8 cellular contexts compared by ENCODE assay signal in genomic region chr12:124837958-124838803, GRCh38. TPM values are rescaled to one million over a fixed set of nuclear protein-coding genes. Genes with fewer than 3 reads are reported as not detected.
DNase-seq lines count a peak whose midpoint lies in the region; ATAC-seq and TF ChIP-seq lines count a peak whose summit lies in the region.

No MANE protein-coding gene starts in this region.

- TF ChIP-seq CTCF in brain (conservative IDR thresholded peaks at IDR 0.05): no peak
- TF ChIP-seq CTCF in tibial artery (IDR thresholded peaks at IDR 0.05): no peak

- no peak overlapping the region for H3K4me3 ChIP-seq in tibial artery

- no peak for ATAC-seq in stimulated activated effector memory CD8-positive, alpha-beta T cell treated with anti-CD3 and anti-CD28 coated beads, Interleukin-12 subunit alpha, Interleukin-12 subunit beta, amount 100 ng/mL, for 72 hours

- peaks cover 9% of the 10 kb centered on the region for H3K36me3 Mint-ChIP-seq in brain
- no peaks in the 10 kb centered on the region for H3K36me3 Mint-ChIP-seq in stimulated activated effector memory CD8-positive, alpha-beta T cell treated with anti-CD3 and anti-CD28 coated beads, Interleukin-12 subunit alpha, Interleukin-12 subunit beta, amount 100 ng/mL, for 72 hours

- no peaks in the 10 kb centered on the region for H3K9me3 ChIP-seq in tibial artery

- H3K9me3 Mint-ChIP-seq in brain: peaks cover 0 to 6% (median 0%) of the 10 kb centered on the region in 5 experiments
- H3K9me3 Mint-ChIP-seq in stimulated activated effector memory CD8-positive, alpha-beta T cell treated with anti-CD3 and anti-CD28 coated beads, Interleukin-12 subunit alpha, Interleukin-12 subunit beta, amount 100 ng/mL, for 72 hours: no peaks in the 10 kb centered on the region

- peaks cover 0 to 15% (median 7%) of the 10 kb centered on the region in 4 donors for H3K4me1 ChIP-seq in tibial artery

- peak overlapping the region in 1 of 5 experiments; percentile 47 for H3K4me3 Mint-ChIP-seq in brain
- no peak overlapping the region for H3K4me3 Mint-ChIP-seq in stimulated activated effector memory CD8-positive, alpha-beta T cell treated with anti-CD3 and anti-CD28 coated beads, Interleukin-12 subunit alpha, Interleukin-12 subunit beta, amount 100 ng/mL, for 72 hours

- intact Hi-C loops in tibial artery (cut with DNase I; ENCODE audit: low total_unique reads): no loop called here

- no peaks in the 10 kb centered on the region for H3K27me3 ChIP-seq in tibial artery

- peaks cover 6% of the 10 kb centered on the region for H3K27me3 Mint-ChIP-seq in brain

- no peak overlapping the region for H3K27ac ChIP-seq in tibial artery

- peak overlapping the region; percentile 76 to 95 (median 91) for H3K27ac Mint-ChIP-seq in brain
- no peak overlapping the region for H3K27ac Mint-ChIP-seq in stimulated activated effector memory CD8-positive, alpha-beta T cell treated with anti-CD3 and anti-CD28 coated beads, Interleukin-12 subunit alpha, Interleukin-12 subunit beta, amount 100 ng/mL, for 72 hours

- DNase-seq in AG08396 (ENCODE audit: low spot score) (peak; percentile 92), NCI-H1694 (lab: John Stamatoyannopoulos, UW) (peak; percentile 72), kidney glomerular epithelial cell (lab: John Stamatoyannopoulos, UW) (peak; percentile 84), tibial artery (peak; percentile 69 to 73), middle frontal gyrus (ENCODE audit: extremely low spot score, low spot score) (no peak), SKM-1 (lab: John Stamatoyannopoulos, UW; ENCODE audit: unreplicated experiment) (no peak)
- no peak for DNase-seq in stimulated activated effector memory CD8-positive, alpha-beta T cell treated with anti-CD3 and anti-CD28 coated beads, Interleukin-12 subunit alpha, Interleukin-12 subunit beta, amount 100 ng/mL, for 72 hours (ENCODE audit: low spot score in 2 of 2)

- peaks cover 61% of the 10 kb centered on the region for H3K4me1 Mint-ChIP-seq in brain
- H3K4me1 Mint-ChIP-seq in stimulated activated effector memory CD8-positive, alpha-beta T cell treated with anti-CD3 and anti-CD28 coated beads, Interleukin-12 subunit alpha, Interleukin-12 subunit beta, amount 100 ng/mL, for 72 hours: no peaks in the 10 kb centered on the region

- no peaks in the 10 kb centered on the region for H3K36me3 ChIP-seq in tibial artery

RNA-seq across cellular contexts. Expression of gene SCARB1, which starts 25.5 kb away (rescaled TPM):
- polyA plus RNA-seq in brain (ENCODE audit: insufficient read depth, low read depth, low replicate concordance): 44.7 TPM

Comparison
In these comparisons a context has a peak if more than half of its experiments do, and no peak if none do; other contexts are left out.
1. DNase-seq: peak in AG08396 (single experiment), NCI-H1694 (single experiment), kidney glomerular epithelial cell (single experiment) and tibial artery (2 of 2); none in stimulated activated effector memory CD8-positive, alpha-beta T cell treated with anti-CD3 and anti-CD28 coated beads, Interleukin-12 subunit alpha, Interleukin-12 subunit beta, amount 100 ng/mL, for 72 hours (0 of 2), middle frontal gyrus (single experiment) and SKM-1 (single experiment).